Comparison of ENCODE assay signal across 10 cellular contexts in genomic region chr5:132479073-132479811, GRCh38. TPM values are rescaled to one million over a fixed set of nuclear protein-coding genes. Genes with fewer than 3 reads are reported as not detected.
DNase-seq lines count a peak whose midpoint lies in the region; ATAC-seq, FAIRE-seq and TF ChIP-seq lines count a peak whose summit lies in the region.
"Had no signal": no experiment of that assay in that cellular context is flagged by ENCODE, and none has a peak within 500 bp of the region (broad histone marks: within the 10 kb centered on the region; RNA-seq: fewer than 3 reads in every experiment).

No MANE protein-coding gene starts in this region.

- CTCF ChIA-PET in activated naive CD4-positive, alpha-beta T cell treated with anti-CD3 and anti-CD28 coated beads for 36 hours (lab: Charles Lee) = interaction anchor here (1.0 to 3.5 kb wide), 16 partner anchors 9 to 207 kb away, joined by 3 to 22 read pairs (median 6); no protein-coding TSS in a partner anchor

- no peaks in the 10 kb centered on the region for H3K9me3 Mint-ChIP-seq in activated naive CD4-positive, alpha-beta T cell treated with anti-CD3 and anti-CD28 coated beads for 36 hours
- no peaks in the 10 kb centered on the region for H3K9me3 Mint-ChIP-seq in type B pancreatic cell

- H3K27ac ChIP-seq in ascending aorta = peak overlapping the region; percentile 41 to 50
- H3K27ac ChIP-seq: brain microvascular endothelial cell had no signal

- H3K4me1 Mint-ChIP-seq in activated naive CD4-positive, alpha-beta T cell treated with anti-CD3 and anti-CD28 coated beads for 36 hours (ENCODE audit: low read depth) = peaks cover 53% of the 10 kb centered on the region
- peaks cover 15% of the 10 kb centered on the region for H3K4me1 Mint-ChIP-seq in type B pancreatic cell (ENCODE audit: unreplicated experiment)

- H3K4me1 ChIP-seq in ascending aorta = peaks cover 10 to 18% of the 10 kb centered on the region in 2 donors

- H3K27me3 Mint-ChIP-seq in activated naive CD4-positive, alpha-beta T cell treated with anti-CD3 and anti-CD28 coated beads for 36 hours (ENCODE audit: low read depth) = no peaks in the 10 kb centered on the region
- no peaks in the 10 kb centered on the region for H3K27me3 Mint-ChIP-seq in type B pancreatic cell

- peak; percentile 15 for DNase-seq in activated naive CD4-positive, alpha-beta T cell treated with Interleukin-2 at 50 U/mL for 16 hours
- DNase-seq in activated naive CD4-positive, alpha-beta T cell treated with anti-CD3 and anti-CD28 coated beads for 36 hours = no peak
- DNase-seq in ascending aorta (ENCODE audit: low spot score in 2 of 2) (no peak), type B pancreatic cell (ENCODE audit: extremely low spot score, unreplicated experiment) (no peak), D721Med (ENCODE audit: insufficient read length, low spot score) (no peak), NCI-H82 treated with DMSO at 0.1 percent for 48 hours (lab: John Stamatoyannopoulos, UW; ENCODE audit: unreplicated experiment) (no peak)
- no peak for DNase-seq in stimulated activated CD4-positive, alpha-beta T cell treated with anti-CD3 and anti-CD28 coated beads, Interleukin-2, amount 100 ng/mL, for 48 hours
- DNase-seq: brain microvascular endothelial cell, NCI-H1105 had no signal

- no peak overlapping the region for H3K4me3 Mint-ChIP-seq in activated naive CD4-positive, alpha-beta T cell treated with anti-CD3 and anti-CD28 coated beads for 36 hours
- H3K4me3 Mint-ChIP-seq in type B pancreatic cell = no peak overlapping the region

- peaks cover 12 to 16% of the 10 kb centered on the region in 2 donors for H3K36me3 ChIP-seq in ascending aorta

- intact Hi-C loops in activated naive CD4-positive, alpha-beta T cell treated with anti-CD3 and anti-CD28 coated beads for 36 hours (cut with micrococcal nuclease) = no loop called here
- intact Hi-C loops in ascending aorta (cut with DNase I) = no loop called here

- H3K4me3 ChIP-seq in ascending aorta = no peak overlapping the region

- no peak for TF ChIP-seq CTCF in ascending aorta (IDR thresholded peaks at IDR 0.05)
- TF ChIP-seq CTCF in type B pancreatic cell (conservative IDR thresholded peaks at IDR 0.05) = no peak
- no peak for TF ChIP-seq CTCF in D721Med (IDR thresholded peaks at IDR 0.05; ENCODE audit: insufficient read depth, missing control alignments)

- no peaks in the 10 kb centered on the region for H3K27me3 ChIP-seq in ascending aorta
- H3K27me3 ChIP-seq: brain microvascular endothelial cell had no signal

- ATAC-seq in HG03342 (IDR thresholded peaks at IDR 0.05; ENCODE audit: unreplicated experiment) = peak; percentile 35

- peaks cover 16% of the 10 kb centered on the region for H3K36me3 Mint-ChIP-seq in activated naive CD4-positive, alpha-beta T cell treated with anti-CD3 and anti-CD28 coated beads for 36 hours (ENCODE audit: low read depth)
- peaks cover 5% of the 10 kb centered on the region for H3K36me3 Mint-ChIP-seq in type B pancreatic cell

- H3K9me3 ChIP-seq in ascending aorta = no peaks in the 10 kb centered on the region

- FAIRE-seq in D721Med (lab: Jason Lieb, UNC) = no peak

- H3K27ac Mint-ChIP-seq in activated naive CD4-positive, alpha-beta T cell treated with anti-CD3 and anti-CD28 coated beads for 36 hours = no peak overlapping the region
- H3K27ac Mint-ChIP-seq in type B pancreatic cell = peak overlapping the region; percentile 6

RNA-seq across cellular contexts. Expression of gene IRF1, which starts 11.3 kb away (rescaled TPM):
- total RNA-seq in activated naive CD4-positive, alpha-beta T cell treated with anti-CD3 and anti-CD28 coated beads for 36 hours = 10 to 100 TPM; 84.3 to 88.4 TPM
- 57.7 TPM for total RNA-seq in ascending aorta
- 50.1 and 77.4 TPM in 2 replicates for total RNA-seq in type B pancreatic cell (ENCODE audit: low replicate concordance)
